11 cellular contexts compared by ENCODE assay signal in the genomic region with DNA sequence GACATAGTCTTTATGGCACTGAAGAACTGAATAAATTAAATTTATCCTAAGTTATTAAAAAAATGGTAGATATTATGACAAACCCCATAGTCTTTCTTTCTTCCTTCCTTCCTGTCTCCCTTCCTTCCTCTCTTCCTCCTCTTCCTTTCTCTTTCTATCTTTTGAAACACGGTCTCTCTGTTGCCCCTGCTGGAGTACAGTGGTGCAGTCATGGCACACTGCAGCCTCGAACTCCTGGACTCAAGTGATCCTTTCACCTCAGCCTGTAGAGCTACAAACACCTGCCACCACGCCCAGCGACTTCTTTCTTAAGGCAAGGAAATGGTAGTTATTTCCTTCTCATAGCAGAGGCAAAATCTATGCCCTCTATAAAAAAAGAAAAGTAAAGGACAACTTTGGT.
"Had no signal": no experiment of that assay in that cellular context is flagged by ENCODE, and none has a peak within 500 bp of the region (broad histone marks: within the 10 kb centered on the region; RNA-seq: fewer than 3 reads in every experiment).

No MANE protein-coding gene starts in this region.

- H3K9me3 ChIP-seq: left lung, psoas muscle, upper lobe of left lung had no signal

- H3K4me3 ChIP-seq: left lung, psoas muscle, upper lobe of left lung had no signal

- H3K36me3 Mint-ChIP-seq: activated naive CD8-positive, alpha-beta T cell treated with anti-CD3 and anti-CD28 coated beads, Interleukin-2, amount 10 ng/mL, durations not matched to agents 7 days and 5 days; natural killer cell treated with Interleukin-12 subunit alpha and Interleukin-12 subunit beta and Interleukin-15 and Interleukin-18, amount 100 ng/mL, for 72 hours had no signal

- H3K36me3 ChIP-seq: left lung, upper lobe of left lung had no signal

- H3K27ac Mint-ChIP-seq: activated CD4-positive, alpha-beta memory T cell treated with anti-CD3 and anti-CD28 coated beads, Interleukin-2, amount 10 ng/mL, durations not matched to agents 7 days and 5 days; activated naive CD8-positive, alpha-beta T cell treated with anti-CD3 and anti-CD28 coated beads, Interleukin-2, amount 10 ng/mL, durations not matched to agents 7 days and 5 days; natural killer cell treated with Interleukin-12 subunit alpha and Interleukin-12 subunit beta and Interleukin-15 and Interleukin-18, amount 100 ng/mL, for 72 hours had no signal

- H3K4me3 Mint-ChIP-seq: activated CD4-positive, alpha-beta memory T cell treated with anti-CD3 and anti-CD28 coated beads, Interleukin-2, amount 10 ng/mL, durations not matched to agents 7 days and 5 days; activated naive CD8-positive, alpha-beta T cell treated with anti-CD3 and anti-CD28 coated beads, Interleukin-2, amount 10 ng/mL, durations not matched to agents 7 days and 5 days; natural killer cell treated with Interleukin-12 subunit alpha and Interleukin-12 subunit beta and Interleukin-15 and Interleukin-18, amount 100 ng/mL, for 72 hours had no signal

- ATAC-seq: left lung; natural killer cell treated with Interleukin-12 subunit alpha and Interleukin-12 subunit beta and Interleukin-15 and Interleukin-18, amount 100 ng/mL, for 72 hours; psoas muscle; sciatic nerve had no signal

- H3K4me1 ChIP-seq: left lung, psoas muscle, upper lobe of left lung had no signal

- H3K27ac ChIP-seq: left lung, psoas muscle, upper lobe of left lung had no signal

- H3K27me3 Mint-ChIP-seq: activated CD4-positive, alpha-beta memory T cell treated with anti-CD3 and anti-CD28 coated beads, Interleukin-2, amount 10 ng/mL, durations not matched to agents 7 days and 5 days; activated naive CD8-positive, alpha-beta T cell treated with anti-CD3 and anti-CD28 coated beads, Interleukin-2, amount 10 ng/mL, durations not matched to agents 7 days and 5 days; natural killer cell treated with Interleukin-12 subunit alpha and Interleukin-12 subunit beta and Interleukin-15 and Interleukin-18, amount 100 ng/mL, for 72 hours had no signal

- DNase-seq: activated CD4-positive, alpha-beta memory T cell treated with anti-CD3 and anti-CD28 coated beads, Interleukin-2, amount 10 ng/mL, durations not matched to agents 7 days and 5 days; activated CD4-positive, alpha-beta T cell treated with anti-CD3 and anti-CD28 coated beads for 1 hour; activated naive CD8-positive, alpha-beta T cell treated with anti-CD3 and anti-CD28 coated beads, Interleukin-2, amount 10 ng/mL, durations not matched to agents 7 days and 5 days; aorta; left lung; psoas muscle; stimulated activated CD4-positive, alpha-beta T cell treated with anti-CD3 and anti-CD28 coated beads, Interleukin-12 subunit alpha, Interleukin-12 subunit beta, amount 100 ng/mL, for 4 hours; stimulated activated naive CD4-positive, alpha-beta T cell treated with Interleukin-2 at 50 U/mL for 16 hours; upper lobe of left lung had no signal

- H3K27me3 ChIP-seq: left lung, upper lobe of left lung had no signal

- H3K4me1 Mint-ChIP-seq: activated CD4-positive, alpha-beta memory T cell treated with anti-CD3 and anti-CD28 coated beads, Interleukin-2, amount 10 ng/mL, durations not matched to agents 7 days and 5 days; activated naive CD8-positive, alpha-beta T cell treated with anti-CD3 and anti-CD28 coated beads, Interleukin-2, amount 10 ng/mL, durations not matched to agents 7 days and 5 days had no signal
